In genomic region chr1:80164150-80164549, GRCh38 we compare ENCODE assay signal across 16 cellular contexts.
DNase-seq lines count a peak whose midpoint lies in the region; ATAC-seq and TF ChIP-seq lines count a peak whose summit lies in the region.
"Had no signal": no experiment of that assay in that cellular context is flagged by ENCODE, and none has a peak within 500 bp of the region (broad histone marks: within the 10 kb centered on the region; RNA-seq: fewer than 3 reads in every experiment).

No MANE protein-coding gene starts in this region.

- H3K9me3 Mint-ChIP-seq in HFFc6 = peaks cover 7% of the 10 kb centered on the region; the same call in 1 of the 2 replicates
- H3K9me3 Mint-ChIP-seq in chondrocyte (ENCODE audit: low read depth) = no peaks in the 10 kb centered on the region

- ATAC-seq in GM21528 (IDR thresholded peaks at IDR 0.05; ENCODE audit: low FRiP score, unreplicated experiment) = no peak
- ATAC-seq: CD8-positive, alpha-beta T cell had no signal

- H3K4me3 ChIP-seq in AG10803 (ENCODE audit: low read length) = no peak overlapping the region
- H3K4me3 ChIP-seq: BLaER1, GM23248, HAP-1 had no signal

- H3K4me3 Mint-ChIP-seq in HFFc6 = no peak overlapping the region
- no peak overlapping the region for H3K4me3 Mint-ChIP-seq in chondrocyte (ENCODE audit: unreplicated experiment)
- H3K4me3 Mint-ChIP-seq: CD8-positive, alpha-beta T cell; IgD-negative memory B cell had no signal

- DNase-seq in AG10803 (ENCODE audit: low read depth) (no peak), HFFc6 (no peak), chondrocyte (ENCODE audit: low spot score) (no peak), NCI-H2029 treated with DMSO at 0.1 percent for 48 hours (lab: John Stamatoyannopoulos, UW) (no peak), HT-29 (ENCODE audit: low spot score) (no peak)
- DNase-seq: ACHN; Calu3; CD8-positive, alpha-beta T cell; DMS53; DND-41; GM23248; KBM-7 had no signal

- no peaks in the 10 kb centered on the region for H3K27me3 Mint-ChIP-seq in HFFc6 (ENCODE audit: insufficient read depth)
- H3K27me3 Mint-ChIP-seq in chondrocyte (ENCODE audit: low read depth) = no peaks in the 10 kb centered on the region
- H3K27me3 Mint-ChIP-seq: IgD-negative memory B cell had no signal

- H3K4me1 Mint-ChIP-seq in HFFc6 (ENCODE audit: low read depth) (no peaks in the 10 kb centered on the region), chondrocyte (ENCODE audit: low read depth) (no peaks in the 10 kb centered on the region)
- H3K4me1 Mint-ChIP-seq: IgD-negative memory B cell had no signal

- no peaks in the 10 kb centered on the region for H3K36me3 Mint-ChIP-seq in HFFc6 (ENCODE audit: low read depth)
- no peaks in the 10 kb centered on the region for H3K36me3 Mint-ChIP-seq in chondrocyte (ENCODE audit: low read depth)
- H3K36me3 Mint-ChIP-seq: CD8-positive, alpha-beta T cell; IgD-negative memory B cell had no signal

- TF ChIP-seq CTCF in AG10803 (conservative IDR thresholded peaks at IDR 0.05; ENCODE audit: low read length) = peak; percentile 16; the same call in 1 of the 2 replicates
- 0 out of 2 replicates have a peak, but pooled peaks have one; percentile 15 for TF ChIP-seq CTCF in HFFc6 (IDR thresholded peaks at IDR 0.05)
- peak; percentile 51 for TF ChIP-seq CTCF in chondrocyte (IDR thresholded peaks at IDR 0.05)

- H3K27ac Mint-ChIP-seq in HFFc6 (no peak overlapping the region), chondrocyte (ENCODE audit: unreplicated experiment) (no peak overlapping the region)
- H3K27ac Mint-ChIP-seq: CD8-positive, alpha-beta T cell; IgD-negative memory B cell had no signal
